In genomic region chr4:54561940-54562339, GRCh38 we compare ENCODE assay signal across 22 cellular contexts.
"Had no signal": no experiment of that assay in that cellular context is flagged by ENCODE, and none has a peak within 500 bp of the region (broad histone marks: within the 10 kb centered on the region; RNA-seq: fewer than 3 reads in every experiment).

No MANE protein-coding gene starts in this region.

- H3K4me1 ChIP-seq: left lung, left ventricle myocardium inferior, lower lobe of right lung had no signal

- H3K27ac Mint-ChIP-seq: immature natural killer cell; memory B cell; mesothelial cell of epicardium; naive B cell; naive thymus-derived CD4-positive, alpha-beta T cell had no signal

- H3K4me3 ChIP-seq: hepatocyte, left lung, left ventricle myocardium inferior, lower lobe of right lung, lung, mucosa of descending colon had no signal

- H3K36me3 ChIP-seq: left lung, left ventricle myocardium inferior, lower lobe of right lung had no signal

- DNase-seq: hippocampal formation; hypothalamus; immature natural killer cell; islet precursor cell; kidney; kidney glomerular epithelial cell; left cardiac atrium; left colon; left lung; left ventricle myocardium inferior; left ventricle myocardium superior; lower lobe of right lung; mammary epithelial cell; midbrain; mucosa of descending colon; naive B cell; naive thymus-derived CD4-positive, alpha-beta T cell had no signal

- H3K36me3 Mint-ChIP-seq: immature natural killer cell; memory B cell; mesothelial cell of epicardium; naive B cell; naive thymus-derived CD4-positive, alpha-beta T cell had no signal

- H3K27me3 ChIP-seq: hepatocyte, left lung had no signal

- H3K27ac ChIP-seq: hepatocyte, left lung, left ventricle myocardium inferior, lower lobe of right lung had no signal

- H3K9me3 Mint-ChIP-seq: immature natural killer cell; memory B cell; mesothelial cell of epicardium; naive B cell; naive thymus-derived CD4-positive, alpha-beta T cell had no signal

- H2AFZ ChIP-seq: hepatocyte had no signal

- H3K4me3 Mint-ChIP-seq: immature natural killer cell; memory B cell; mesothelial cell of epicardium; naive B cell; naive thymus-derived CD4-positive, alpha-beta T cell had no signal

- H3K4me2 ChIP-seq: hepatocyte had no signal

- ATAC-seq: left cardiac atrium; left colon; left lobe of liver; left lung; left ventricle myocardium superior; lower lobe of right lung; mucosa of descending colon; naive thymus-derived CD4-positive, alpha-beta T cell had no signal

- H3K79me2 ChIP-seq: hepatocyte had no signal

- H3K4me1 Mint-ChIP-seq: memory B cell, mesothelial cell of epicardium, naive B cell had no signal

- H3K9me3 ChIP-seq: left lung, left ventricle myocardium inferior, lower lobe of right lung, mucosa of descending colon had no signal
